10 cellular contexts compared by ENCODE assay signal in the genomic region with DNA sequence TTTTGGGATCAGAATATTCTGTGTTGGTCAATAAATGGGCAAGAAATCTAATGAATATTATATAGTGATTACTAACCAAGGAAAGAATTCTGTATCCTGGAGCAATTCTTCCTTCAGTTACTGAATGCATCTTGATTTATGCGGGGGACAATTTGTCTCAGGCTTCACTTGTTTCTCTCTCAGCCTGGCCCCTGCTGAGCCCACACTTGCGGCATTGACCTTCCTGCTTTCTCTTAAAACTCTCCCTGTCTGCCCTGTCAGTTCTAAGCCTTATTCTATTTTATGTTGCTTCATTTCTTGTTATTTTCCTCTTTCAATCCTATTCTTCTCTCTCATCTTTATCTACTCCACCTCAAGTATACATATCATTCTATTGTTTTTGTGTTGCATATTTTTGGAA.
"Had no signal": no experiment of that assay in that cellular context is flagged by ENCODE, and none has a peak within 500 bp of the region (broad histone marks: within the 10 kb centered on the region; RNA-seq: fewer than 3 reads in every experiment).

No MANE protein-coding gene starts in this region.

- H3K27ac Mint-ChIP-seq: HFFc6 had no signal

- H3K4me3 ChIP-seq: HAP-1 had no signal

- DNase-seq: GOT3, H7, HFFc6, KBM-7 had no signal

- H3K27ac ChIP-seq: HL-60, KMS-11 had no signal

- H3K9me3 ChIP-seq: HAP-1 had no signal

- H3K4me1 ChIP-seq: HAP-1 had no signal

- ATAC-seq: HCT116, HepG2 had no signal

- H3K36me3 ChIP-seq: HAP-1 had no signal

- H3K4me3 Mint-ChIP-seq: HFFc6, IgD-negative memory B cell had no signal

- H3K27me3 Mint-ChIP-seq: IgD-negative memory B cell had no signal
